Comparison of ENCODE assay signal across 8 cellular contexts in genomic region chr6:3229566-3230274, GRCh38.
DNase-seq lines count a peak whose midpoint lies in the region; ATAC-seq and TF ChIP-seq lines count a peak whose summit lies in the region.

No MANE protein-coding gene starts in this region.

- DNase-seq in GM06990 (ENCODE audit: extremely low read depth, insufficient read length), result peak; percentile 69
- DNase-seq in NCI-H2029 treated with DMSO at 0.1 percent for 48 hours (lab: John Stamatoyannopoulos, UW), result peak; percentile 79
- DNase-seq in midbrain (lab: John Stamatoyannopoulos, UW), result peak; percentile 58
- DNase-seq in CD1c-positive myeloid dendritic cell (ENCODE audit: extremely low spot score), result no peak

- peaks cover 47% of the 10 kb centered on the region for H3K4me1 Mint-ChIP-seq in activated naive CD4-positive, alpha-beta T cell treated with anti-CD3 and anti-CD28 coated beads, Interleukin-2, amount 50 U/mL, for 24 hours

- no peak overlapping the region for H3K27ac Mint-ChIP-seq in activated naive CD4-positive, alpha-beta T cell treated with anti-CD3 and anti-CD28 coated beads, Interleukin-2, amount 50 U/mL, for 24 hours

- no peaks in the 10 kb centered on the region for H3K36me3 Mint-ChIP-seq in activated naive CD4-positive, alpha-beta T cell treated with anti-CD3 and anti-CD28 coated beads, Interleukin-2, amount 50 U/mL, for 24 hours

- no peak overlapping the region for H3K4me3 ChIP-seq in GM06990 (replicated peaks; ENCODE audit: low read depth, low read length)

- peak overlapping the region; percentile 92 for H3K4me3 Mint-ChIP-seq in activated naive CD4-positive, alpha-beta T cell treated with anti-CD3 and anti-CD28 coated beads, Interleukin-2, amount 50 U/mL, for 24 hours

- H3K27me3 Mint-ChIP-seq in activated naive CD4-positive, alpha-beta T cell treated with anti-CD3 and anti-CD28 coated beads, Interleukin-2, amount 50 U/mL, for 24 hours, result peaks cover 65% of the 10 kb centered on the region

- peaks cover 13% of the 10 kb centered on the region for H3K27me3 ChIP-seq in GM06990 (replicated peaks; ENCODE audit: control insufficient read depth, insufficient read depth, low read length)

- peak; percentile 35 for TF ChIP-seq CTCF in GM06990 (IDR thresholded peaks at IDR 0.05; ENCODE audit: insufficient read depth, low read length, poor library complexity, severe bottlenecking)

- ATAC-seq in HG03520 (IDR thresholded peaks at IDR 0.05; ENCODE audit: unreplicated experiment), result no peak
- no peak for ATAC-seq in HG02763 (IDR thresholded peaks at IDR 0.05; ENCODE audit: unreplicated experiment)
- no peak for ATAC-seq in GM21786 (IDR thresholded peaks at IDR 0.05; ENCODE audit: unreplicated experiment)

- H3K9me3 Mint-ChIP-seq in activated naive CD4-positive, alpha-beta T cell treated with anti-CD3 and anti-CD28 coated beads, Interleukin-2, amount 50 U/mL, for 24 hours, result no peaks in the 10 kb centered on the region

- no peaks in the 10 kb centered on the region for H3K36me3 ChIP-seq in GM06990 (ENCODE audit: control insufficient read depth, insufficient read depth, low read length)
